8 cellular contexts compared by ENCODE assay signal in the genomic region with DNA sequence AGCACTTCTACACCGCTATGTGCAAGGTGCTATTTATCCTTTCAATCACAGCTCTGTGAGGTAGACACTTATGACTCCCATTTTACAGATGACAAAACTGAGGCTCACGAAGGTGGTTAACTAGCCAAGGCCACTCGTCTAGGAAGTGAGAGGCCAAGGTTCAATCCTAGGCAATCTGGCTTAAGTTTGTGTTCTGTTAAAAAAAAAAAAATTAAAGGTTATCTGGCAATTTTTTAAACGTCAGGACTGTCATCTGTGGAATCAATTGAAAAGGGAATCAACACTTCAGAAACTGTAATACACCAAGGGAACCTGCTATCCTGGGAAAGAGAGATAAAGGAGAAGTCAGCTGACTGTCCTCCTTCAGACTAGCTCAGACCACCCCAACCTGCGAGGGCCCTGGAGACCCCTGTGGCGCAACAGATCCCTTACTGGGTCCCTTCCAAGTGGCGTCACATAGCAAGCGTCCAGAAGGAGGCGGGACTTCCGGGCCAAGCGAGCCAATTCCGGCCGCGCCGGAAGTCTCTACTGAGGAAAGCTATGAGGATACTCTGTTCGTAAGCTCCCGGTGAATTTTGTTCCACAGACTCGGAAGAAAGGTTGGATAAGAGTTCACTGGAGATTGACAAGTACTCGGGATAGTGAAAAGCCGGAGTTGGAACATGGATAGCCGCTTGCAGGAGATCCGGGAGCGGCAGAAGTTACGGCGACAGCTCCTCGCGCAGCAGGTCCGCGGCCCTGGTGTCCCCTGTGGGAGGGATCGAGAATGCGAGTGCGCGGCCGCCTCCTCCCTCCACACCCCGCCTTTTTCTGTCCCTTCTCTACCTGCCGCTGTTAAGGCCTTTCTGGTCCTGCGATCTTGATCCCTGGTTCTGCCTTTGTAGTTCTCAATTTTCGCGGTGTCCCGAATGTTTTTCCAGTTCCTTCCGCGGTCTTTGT. TPM values are rescaled to one million over a fixed set of nuclear protein-coding genes. Genes with fewer than 3 reads are reported as not detected.
A peak's percentile ranks its signal among the peaks of the same experiment; 100 is the strongest.
DNase-seq lines count a peak whose midpoint lies in the region; ATAC-seq and TF ChIP-seq lines count a peak whose summit lies in the region.

A gene (plus strand): TSS at position 520 of the 939 bp plus-strand sequence. CDS start 143 bp downstream, at position 663.

- H3K4me3 ChIP-seq in esophagus squamous epithelium = peak within 1 kb of the TSS; percentile 54 to 85 (median 68)

- peaks cover 0 to 24% (median 8%) of the 10 kb centered on the region in 3 donors for H3K36me3 ChIP-seq in esophagus squamous epithelium

- WGBS in esophagus squamous epithelium, 2 donors = 5 to 8% methylated on average over 30 of the region's 42 CpGs

- peak within 1 kb of the TSS; percentile 89 to 96 (median 90) for H3K27ac ChIP-seq in esophagus squamous epithelium

- DNase-seq in DMS53 (lab: John Stamatoyannopoulos, UW) (peak; percentile 91), esophagus squamous epithelium (lab: John Stamatoyannopoulos, UW) (peak; percentile 60), myocyte (ENCODE audit: low read depth) (peak; percentile 96)
- peak; percentile 92 for DNase-seq in activated T-cell treated with anti-CD3 and anti-CD28 coated beads, Interleukin-2, amount 50 U/mL, for 48 hours
- peak; percentile 75 to 81 for DNase-seq in stimulated activated CD8-positive, alpha-beta memory T cell treated with anti-CD3 and anti-CD28 coated beads, Interleukin-7, amount 100 ng/mL, for 48 hours (ENCODE audit: extremely low read depth in 1 of 2, low read depth in 1 of 2)

- intact Hi-C loops in esophagus squamous epithelium (cut with DNase I) = no loop called here

- ATAC-seq in GM21576 (IDR thresholded peaks at IDR 0.05; ENCODE audit: unreplicated experiment) = peak; percentile 99

- H3K4me1 ChIP-seq in esophagus squamous epithelium = peaks cover 9 to 28% (median 19%) of the 10 kb centered on the region in 3 donors

- TF ChIP-seq POLR2A in esophagus squamous epithelium (IDR thresholded peaks at IDR 0.05) = peak in 2 of 4 donors; percentile 35 to 62

- TF ChIP-seq CTCF in esophagus squamous epithelium (IDR thresholded peaks at IDR 0.05) = peak in 5 of 6 experiments; percentile 10 to 29 (median 23)

- no peak for TF ChIP-seq EP300 in Ishikawa (IDR thresholded peaks at IDR 0.05; ENCODE audit: borderline replicate concordance)

- no peak for TF ChIP-seq RAD21 in Ishikawa (IDR thresholded peaks at IDR 0.05; ENCODE audit: low read depth)

- no peaks in the 10 kb centered on the region for H3K9me3 ChIP-seq in esophagus squamous epithelium

- no peaks in the 10 kb centered on the region for H3K27me3 ChIP-seq in esophagus squamous epithelium

TF ChIP-seq in Ishikawa, 13 proteins besides CTCF, POLR2A, EP300 and RAD21:
- TF ChIP-seq, protein P1, sequence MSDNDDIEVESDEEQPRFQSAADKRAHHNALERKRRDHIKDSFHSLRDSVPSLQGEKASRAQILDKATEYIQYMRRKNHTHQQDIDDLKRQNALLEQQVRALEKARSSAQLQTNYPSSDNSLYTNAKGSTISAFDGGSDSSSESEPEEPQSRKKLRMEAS (IDR thresholded peaks at IDR 0.05) = no peak
- TF ChIP-seq TAF1 (IDR thresholded peaks at IDR 0.05; ENCODE audit: low read depth) = peak; percentile 56
- TF ChIP-seq NFIC (IDR thresholded peaks at IDR 0.05) = peak; percentile 49; the same call in 1 of the 2 replicates
- TF ChIP-seq EGR1 (IDR thresholded peaks at IDR 0.05) = no peak
- TF ChIP-seq TEAD4 (IDR thresholded peaks at IDR 0.05) = no peak
- TF ChIP-seq CEBPB (IDR thresholded peaks at IDR 0.05) = peak; percentile 79
- TF ChIP-seq ZBTB7A (IDR thresholded peaks at IDR 0.05; ENCODE audit: low read depth) = peak; percentile 87
- TF ChIP-seq, protein P2, sequence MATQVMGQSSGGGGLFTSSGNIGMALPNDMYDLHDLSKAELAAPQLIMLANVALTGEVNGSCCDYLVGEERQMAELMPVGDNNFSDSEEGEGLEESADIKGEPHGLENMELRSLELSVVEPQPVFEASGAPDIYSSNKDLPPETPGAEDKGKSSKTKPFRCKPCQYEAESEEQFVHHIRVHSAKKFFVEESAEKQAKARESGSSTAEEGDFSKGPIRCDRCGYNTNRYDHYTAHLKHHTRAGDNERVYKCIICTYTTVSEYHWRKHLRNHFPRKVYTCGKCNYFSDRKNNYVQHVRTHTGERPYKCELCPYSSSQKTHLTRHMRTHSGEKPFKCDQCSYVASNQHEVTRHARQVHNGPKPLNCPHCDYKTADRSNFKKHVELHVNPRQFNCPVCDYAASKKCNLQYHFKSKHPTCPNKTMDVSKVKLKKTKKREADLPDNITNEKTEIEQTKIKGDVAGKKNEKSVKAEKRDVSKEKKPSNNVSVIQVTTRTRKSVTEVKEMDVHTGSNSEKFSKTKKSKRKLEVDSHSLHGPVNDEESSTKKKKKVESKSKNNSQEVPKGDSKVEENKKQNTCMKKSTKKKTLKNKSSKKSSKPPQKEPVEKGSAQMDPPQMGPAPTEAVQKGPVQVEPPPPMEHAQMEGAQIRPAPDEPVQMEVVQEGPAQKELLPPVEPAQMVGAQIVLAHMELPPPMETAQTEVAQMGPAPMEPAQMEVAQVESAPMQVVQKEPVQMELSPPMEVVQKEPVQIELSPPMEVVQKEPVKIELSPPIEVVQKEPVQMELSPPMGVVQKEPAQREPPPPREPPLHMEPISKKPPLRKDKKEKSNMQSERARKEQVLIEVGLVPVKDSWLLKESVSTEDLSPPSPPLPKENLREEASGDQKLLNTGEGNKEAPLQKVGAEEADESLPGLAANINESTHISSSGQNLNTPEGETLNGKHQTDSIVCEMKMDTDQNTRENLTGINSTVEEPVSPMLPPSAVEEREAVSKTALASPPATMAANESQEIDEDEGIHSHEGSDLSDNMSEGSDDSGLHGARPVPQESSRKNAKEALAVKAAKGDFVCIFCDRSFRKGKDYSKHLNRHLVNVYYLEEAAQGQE (IDR thresholded peaks at IDR 0.05; ENCODE audit: low read depth) = no peak
- TF ChIP-seq CREB1 (IDR thresholded peaks at IDR 0.05; ENCODE audit: low read depth) = peak; percentile 93
- TF ChIP-seq YY1 (IDR thresholded peaks at IDR 0.05; ENCODE audit: low read depth) = no peak

TF ChIP-seq in PFSK-1, 5 proteins besides CTCF, POLR2A, EP300 and RAD21:
- TF ChIP-seq TAF1 (IDR thresholded peaks at IDR 0.05; ENCODE audit: borderline replicate concordance, insufficient read depth, low read length) (peak; percentile 68; the same call in 1 of the 2 replicates), SIN3A (IDR thresholded peaks at IDR 0.05; ENCODE audit: borderline replicate concordance, insufficient read depth, low read length) (peak; percentile 60; the same call in 1 of the 2 replicates), FOXP2 (optimal IDR thresholded peaks at IDR 0.05; ENCODE audit: borderline replicate concordance, extremely low read depth, extremely low read length, insufficient read depth) (no peak), POLR2AphosphoS5 (IDR thresholded peaks at IDR 0.05; ENCODE audit: low read depth, low read length) (peak; percentile 95)
- TF ChIP-seq, protein P2 (IDR thresholded peaks at IDR 0.05; ENCODE audit: insufficient read depth in 1 of 2, low read depth in 2 of 2, low read length in 2 of 2) = no peak

RNA-seq across cellular contexts. Expression of the gene that starts here (rescaled TPM):
- polyA plus RNA-seq in PFSK-1 (2012; ENCODE audit: insufficient read length, low read depth) = 7.2 TPM
- total RNA-seq in esophagus squamous epithelium = 10 to 100 TPM; 30.9 to 42.0 (median 32.0) TPM
- 51.1 and 57.0 TPM in 2 replicates for total RNA-seq in myocyte
- 11.0 TPM for polyA plus RNA-seq in myocyte (2012)

Comparison
In these comparisons a context has a peak if more than half of its experiments do, and no peak if none do; other contexts are left out.
1. Peak in every context shown above with its lines: DNase-seq, ATAC-seq, H3K4me3 ChIP-seq and H3K27ac ChIP-seq.